In genomic region chr4:142281999-142282398, GRCh38 we compare ENCODE assay signal across 2 cellular contexts.
TF ChIP-seq lines count a peak whose summit lies in the region.

No MANE protein-coding gene starts in this region.

TF ChIP-seq in GM12878, 131 proteins besides CTCF, POLR2A, EP300 and RAD21:
- no peak for TF ChIP-seq CUX1 (IDR thresholded peaks at IDR 0.05; ENCODE audit: insufficient replicate concordance, low read depth, low read length)
- TF ChIP-seq HSF1 (IDR thresholded peaks at IDR 0.05; ENCODE audit: low read depth, low read length) = no peak
- no peak for TF ChIP-seq PAX8 (IDR thresholded peaks at IDR 0.05)
- TF ChIP-seq ZNF274 (IDR thresholded peaks at IDR 0.05; ENCODE audit: insufficient read depth, insufficient read length) = no peak
- TF ChIP-seq RELB (IDR thresholded peaks at IDR 0.05; ENCODE audit: low read depth) = no peak
- no peak for TF ChIP-seq MEF2A (IDR thresholded peaks at IDR 0.05; ENCODE audit: insufficient read depth, low read depth, low read length)
- TF ChIP-seq BCLAF1 (IDR thresholded peaks at IDR 0.05) = no peak
- TF ChIP-seq SREBF2 (IDR thresholded peaks at IDR 0.05; ENCODE audit: low read length) = no peak
- no peak for TF ChIP-seq NR2C2 (IDR thresholded peaks at IDR 0.05; ENCODE audit: borderline replicate concordance, control insufficient read depth, insufficient read length, low read depth)
TF ChIP-seq in GM12878: peak in this region for 0.

TF ChIP-seq in GM12891, 5 proteins besides CTCF, POLR2A, EP300 and RAD21:
- TF ChIP-seq SPI1 (IDR thresholded peaks at IDR 0.05; ENCODE audit: low read depth, low read length) (no peak), PAX5 (IDR thresholded peaks at IDR 0.05; ENCODE audit: insufficient read depth, low read length, severe bottlenecking) (no peak), TAF1 (IDR thresholded peaks at IDR 0.05; ENCODE audit: low read depth, low read length) (no peak), POLR2AphosphoS5 (IDR thresholded peaks at IDR 0.05; ENCODE audit: low read depth, low read length) (no peak), POU2F2 (IDR thresholded peaks at IDR 0.05; ENCODE audit: low read depth, low read length) (no peak)
